Comparison of ENCODE assay signal across 1 cellular context in the genomic region with DNA sequence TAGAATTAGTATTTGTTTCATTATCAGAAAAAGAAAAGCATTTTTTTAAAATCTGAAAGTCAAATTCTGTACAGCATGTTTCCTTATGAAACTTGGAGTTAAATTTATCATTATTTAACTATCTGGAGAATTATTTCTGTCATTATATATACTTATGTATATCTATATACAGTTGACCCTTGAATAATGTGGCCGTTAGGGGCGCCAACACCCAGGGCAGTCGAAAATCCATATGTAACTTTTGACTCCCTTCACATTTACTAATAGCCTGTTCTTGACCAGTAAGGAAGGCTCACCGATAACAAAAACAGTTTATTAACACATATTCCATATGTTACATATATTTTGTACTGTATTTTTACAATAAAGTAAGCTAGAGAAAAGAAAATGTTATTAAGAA.
TF ChIP-seq lines count a peak whose summit lies in the region.

No MANE protein-coding gene starts in this region.

TF ChIP-seq in SK-N-SH treated with all-trans-retinoic acid at 6 μM for 48 hours, 23 proteins besides CTCF, POLR2A, EP300 and RAD21 (continued from another document):
- TF ChIP-seq CREB5 (CRISPR knock-in tag; IDR thresholded peaks at IDR 0.05; ENCODE audit: low read depth) (no peak), ZC3H10 (CRISPR knock-in tag; IDR thresholded peaks at IDR 0.05) (no peak), SNAI2 (CRISPR knock-in tag; IDR thresholded peaks at IDR 0.05) (no peak), ISL1 (CRISPR knock-in tag; IDR thresholded peaks at IDR 0.05) (no peak), ZNF565 (CRISPR knock-in tag; conservative IDR thresholded peaks at IDR 0.05; ENCODE audit: low read depth) (no peak), ZNF70 (CRISPR knock-in tag; IDR thresholded peaks at IDR 0.05) (no peak)
- TF ChIP-seq, protein P1, sequence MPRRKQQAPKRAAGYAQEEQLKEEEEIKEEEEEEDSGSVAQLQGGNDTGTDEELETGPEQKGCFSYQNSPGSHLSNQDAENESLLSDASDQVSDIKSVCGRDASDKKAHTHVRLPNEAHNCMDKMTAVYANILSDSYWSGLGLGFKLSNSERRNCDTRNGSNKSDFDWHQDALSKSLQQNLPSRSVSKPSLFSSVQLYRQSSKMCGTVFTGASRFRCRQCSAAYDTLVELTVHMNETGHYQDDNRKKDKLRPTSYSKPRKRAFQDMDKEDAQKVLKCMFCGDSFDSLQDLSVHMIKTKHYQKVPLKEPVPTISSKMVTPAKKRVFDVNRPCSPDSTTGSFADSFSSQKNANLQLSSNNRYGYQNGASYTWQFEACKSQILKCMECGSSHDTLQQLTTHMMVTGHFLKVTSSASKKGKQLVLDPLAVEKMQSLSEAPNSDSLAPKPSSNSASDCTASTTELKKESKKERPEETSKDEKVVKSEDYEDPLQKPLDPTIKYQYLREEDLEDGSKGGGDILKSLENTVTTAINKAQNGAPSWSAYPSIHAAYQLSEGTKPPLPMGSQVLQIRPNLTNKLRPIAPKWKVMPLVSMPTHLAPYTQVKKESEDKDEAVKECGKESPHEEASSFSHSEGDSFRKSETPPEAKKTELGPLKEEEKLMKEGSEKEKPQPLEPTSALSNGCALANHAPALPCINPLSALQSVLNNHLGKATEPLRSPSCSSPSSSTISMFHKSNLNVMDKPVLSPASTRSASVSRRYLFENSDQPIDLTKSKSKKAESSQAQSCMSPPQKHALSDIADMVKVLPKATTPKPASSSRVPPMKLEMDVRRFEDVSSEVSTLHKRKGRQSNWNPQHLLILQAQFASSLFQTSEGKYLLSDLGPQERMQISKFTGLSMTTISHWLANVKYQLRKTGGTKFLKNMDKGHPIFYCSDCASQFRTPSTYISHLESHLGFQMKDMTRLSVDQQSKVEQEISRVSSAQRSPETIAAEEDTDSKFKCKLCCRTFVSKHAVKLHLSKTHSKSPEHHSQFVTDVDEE (CRISPR knock-in tag; IDR thresholded peaks at IDR 0.05) = no peak
